17 cellular contexts compared by ENCODE assay signal in genomic region chr12:27020761-27021160, GRCh38. TPM values are rescaled to one million over a fixed set of nuclear protein-coding genes. Genes with fewer than 3 reads are reported as not detected.
DNase-seq lines count a peak whose midpoint lies in the region; ATAC-seq and TF ChIP-seq lines count a peak whose summit lies in the region.
"Had no signal": no experiment of that assay in that cellular context is flagged by ENCODE, and none has a peak within 500 bp of the region (broad histone marks: within the 10 kb centered on the region; RNA-seq: fewer than 3 reads in every experiment).

No MANE protein-coding gene starts in this region.

- POLR2A ChIA-PET in T-cell (lab: Charles Lee), result interaction anchor here in 1 of 2 donors (0.6 kb wide), 2 partner anchors 217 to 772 kb away, joined by 4 to 6 read pairs; no protein-coding TSS in a partner anchor

- H3K36me3 Mint-ChIP-seq in T-helper 1 cell treated with Interleukin-12 subunit alpha and Interleukin-12 subunit beta and Interleukin-4 antibody, amounts not matched to agents 30 μg/mL and 1 μg/mL, for 36 hours (ENCODE audit: low read depth), result peaks cover 9% of the 10 kb centered on the region
- no peaks in the 10 kb centered on the region for H3K36me3 Mint-ChIP-seq in T-cell
- H3K36me3 Mint-ChIP-seq in glutamatergic neuron (ENCODE audit: unreplicated experiment), result no peaks in the 10 kb centered on the region
- no peaks in the 10 kb centered on the region for H3K36me3 Mint-ChIP-seq in progenitor cell of endocrine pancreas (ENCODE audit: insufficient read depth)

- TF ChIP-seq CTCF in glutamatergic neuron (IDR thresholded peaks at IDR 0.05; ENCODE audit: partially characterized antibody, unreplicated experiment) (no peak), progenitor cell of endocrine pancreas (IDR thresholded peaks at IDR 0.05; ENCODE audit: unreplicated experiment) (no peak), foreskin keratinocyte (conservative IDR thresholded peaks at IDR 0.05) (no peak)

- ATAC-seq in T-cell (replicated peaks in 1 of 4) (no peak), foreskin keratinocyte (no peak)

- no peak for DNase-seq in T-helper 1 cell
- no peak for DNase-seq in T-cell
- no peak for DNase-seq in glutamatergic neuron
- no peak for DNase-seq in progenitor cell of endocrine pancreas (ENCODE audit: low spot score, unreplicated experiment)
- no peak for DNase-seq in retina
- no peak for DNase-seq in foreskin keratinocyte
- no peak for DNase-seq in activated CD4-positive, alpha-beta T cell treated with anti-CD3 and anti-CD28 coated beads, Interleukin-2, amount 50 U/mL, for 4 hours
- DNase-seq: COR-L47, DMS153, EL, HFFc6, NCI-H1048, NCI-H345, NCI-H526, SHP77 had no signal

- no peaks in the 10 kb centered on the region for H3K27me3 Mint-ChIP-seq in T-helper 1 cell treated with Interleukin-12 subunit alpha and Interleukin-12 subunit beta and Interleukin-4 antibody, amounts not matched to agents 30 μg/mL and 1 μg/mL, for 36 hours (ENCODE audit: low read depth)
- no peaks in the 10 kb centered on the region for H3K27me3 Mint-ChIP-seq in T-cell
- peaks cover 12% of the 10 kb centered on the region for H3K27me3 Mint-ChIP-seq in glutamatergic neuron (ENCODE audit: unreplicated experiment)
- peaks cover 11% of the 10 kb centered on the region for H3K27me3 Mint-ChIP-seq in progenitor cell of endocrine pancreas

- H3K4me1 ChIP-seq in foreskin keratinocyte, result peaks cover 18% of the 10 kb centered on the region

- H3K4me3 Mint-ChIP-seq in T-helper 1 cell treated with Interleukin-12 subunit alpha and Interleukin-12 subunit beta and Interleukin-4 antibody, amounts not matched to agents 30 μg/mL and 1 μg/mL, for 36 hours, result peak overlapping the region; percentile 14
- H3K4me3 Mint-ChIP-seq in T-cell (peak overlapping the region; percentile 45 to 96 (median 59)), glutamatergic neuron (ENCODE audit: unreplicated experiment) (peak overlapping the region; percentile 55), progenitor cell of endocrine pancreas (ENCODE audit: low read depth) (peak overlapping the region; percentile 25)

- CTCF ChIA-PET in T-cell (lab: Charles Lee), result no interaction called here

- no peaks in the 10 kb centered on the region for H3K9me3 Mint-ChIP-seq in T-helper 1 cell treated with Interleukin-12 subunit alpha and Interleukin-12 subunit beta and Interleukin-4 antibody, amounts not matched to agents 30 μg/mL and 1 μg/mL, for 36 hours
- H3K9me3 Mint-ChIP-seq in T-cell (no peaks in the 10 kb centered on the region), glutamatergic neuron (ENCODE audit: unreplicated experiment) (peaks cover 9% of the 10 kb centered on the region), progenitor cell of endocrine pancreas (ENCODE audit: low read depth) (no peaks in the 10 kb centered on the region)
- H3K9me3 Mint-ChIP-seq: HFFc6 had no signal

- no peaks in the 10 kb centered on the region for H3K27me3 ChIP-seq in foreskin keratinocyte
- H3K27me3 ChIP-seq: BLaER1 had no signal

- no peak overlapping the region for H3K27ac Mint-ChIP-seq in T-helper 1 cell treated with Interleukin-12 subunit alpha and Interleukin-12 subunit beta and Interleukin-4 antibody, amounts not matched to agents 30 μg/mL and 1 μg/mL, for 36 hours
- no peak overlapping the region for H3K27ac Mint-ChIP-seq in T-cell
- no peak overlapping the region for H3K27ac Mint-ChIP-seq in glutamatergic neuron (ENCODE audit: unreplicated experiment)
- no peak overlapping the region for H3K27ac Mint-ChIP-seq in progenitor cell of endocrine pancreas
- H3K27ac Mint-ChIP-seq: HFFc6 had no signal

- peaks cover 38% of the 10 kb centered on the region for H3K4me1 Mint-ChIP-seq in T-helper 1 cell treated with Interleukin-12 subunit alpha and Interleukin-12 subunit beta and Interleukin-4 antibody, amounts not matched to agents 30 μg/mL and 1 μg/mL, for 36 hours (ENCODE audit: low read depth)
- peaks cover 37 to 39% (median 38%) of the 10 kb centered on the region in 3 donors for H3K4me1 Mint-ChIP-seq in T-cell
- peaks cover 21% of the 10 kb centered on the region for H3K4me1 Mint-ChIP-seq in glutamatergic neuron (ENCODE audit: low read depth, unreplicated experiment)
- H3K4me1 Mint-ChIP-seq in progenitor cell of endocrine pancreas (ENCODE audit: low read depth), result peaks cover 31% of the 10 kb centered on the region

- no peak overlapping the region for H3K27ac ChIP-seq in foreskin keratinocyte
- H3K27ac ChIP-seq: BLaER1 had no signal

RNA-seq across cellular contexts. Expression of gene MED21, which starts 1.6 kb away (rescaled TPM):
- total RNA-seq in T-cell (10 to 100 TPM; 45.8 to 78.7 (median 47.5) TPM), glutamatergic neuron (ENCODE audit: unreplicated experiment) (44.3 TPM), progenitor cell of endocrine pancreas (74.4 and 89.1 TPM in 2 replicates), foreskin keratinocyte (52.0 and 56.9 TPM in 2 replicates)
- 27.8 and 31.4 TPM in 2 replicates for polyA plus RNA-seq in foreskin keratinocyte

RNA-seq across cellular contexts. Expression of gene TM7SF3, which starts 6.6 kb away (rescaled TPM):
- total RNA-seq in T-cell (10 to 100 TPM; 24.9 to 30.6 (median 26.8) TPM), glutamatergic neuron (ENCODE audit: unreplicated experiment) (30.3 TPM), progenitor cell of endocrine pancreas (81.0 and 91.2 TPM in 2 replicates), foreskin keratinocyte (91.2 and 126 TPM in 2 replicates)
- 59.0 and 95.3 TPM in 2 replicates for polyA plus RNA-seq in foreskin keratinocyte
